Comparison of ENCODE assay signal across 8 cellular contexts in genomic region chr10:29811751-29812427, GRCh38.
DNase-seq lines count a peak whose midpoint lies in the region; ATAC-seq and TF ChIP-seq lines count a peak whose summit lies in the region.

No MANE protein-coding gene starts in this region.

- no peak overlapping the region for H3K27ac ChIP-seq in spleen

- TF ChIP-seq CTCF in foreskin fibroblast (IDR thresholded peaks at IDR 0.05; ENCODE audit: low read depth, low read length), result no peak
- TF ChIP-seq CTCF in spleen (IDR thresholded peaks at IDR 0.05 in 8 of 11, conservative IDR thresholded peaks at IDR 0.05 in 3 of 11), result no peak
- no peak for TF ChIP-seq CTCF in endothelial cell (IDR thresholded peaks at IDR 0.05; ENCODE audit: unreplicated experiment)

- H3K4me1 Mint-ChIP-seq in activated T-cell treated with anti-CD3 and anti-CD28 coated beads, Interleukin-2, amount 50 U/mL, for 4 hours (ENCODE audit: low read depth), result peaks cover 10% of the 10 kb centered on the region
- H3K4me1 Mint-ChIP-seq in activated T-cell treated with anti-CD3 and anti-CD28 coated beads, Interleukin-2, amount 50 U/mL, for 24 hours (ENCODE audit: low read depth), result peaks cover 28% of the 10 kb centered on the region
- peaks cover 18% of the 10 kb centered on the region for H3K4me1 Mint-ChIP-seq in endothelial cell (ENCODE audit: unreplicated experiment)

- peaks cover 7% of the 10 kb centered on the region for H3K27me3 Mint-ChIP-seq in activated T-cell treated with anti-CD3 and anti-CD28 coated beads, Interleukin-2, amount 50 U/mL, for 4 hours (ENCODE audit: low read depth)
- H3K27me3 Mint-ChIP-seq in activated T-cell treated with anti-CD3 and anti-CD28 coated beads, Interleukin-2, amount 50 U/mL, for 24 hours, result peaks cover 23% of the 10 kb centered on the region
- no peaks in the 10 kb centered on the region for H3K27me3 Mint-ChIP-seq in endothelial cell (ENCODE audit: unreplicated experiment)

- H3K4me3 Mint-ChIP-seq in activated T-cell treated with anti-CD3 and anti-CD28 coated beads, Interleukin-2, amount 50 U/mL, for 4 hours, result no peak overlapping the region
- H3K4me3 Mint-ChIP-seq in activated T-cell treated with anti-CD3 and anti-CD28 coated beads, Interleukin-2, amount 50 U/mL, for 24 hours, result no peak overlapping the region
- H3K4me3 Mint-ChIP-seq in endothelial cell (ENCODE audit: unreplicated experiment), result no peak overlapping the region

- H3K36me3 Mint-ChIP-seq in activated T-cell treated with anti-CD3 and anti-CD28 coated beads, Interleukin-2, amount 50 U/mL, for 4 hours (ENCODE audit: insufficient read depth), result no peaks in the 10 kb centered on the region
- no peaks in the 10 kb centered on the region for H3K36me3 Mint-ChIP-seq in activated T-cell treated with anti-CD3 and anti-CD28 coated beads, Interleukin-2, amount 50 U/mL, for 24 hours (ENCODE audit: low read depth)
- no peaks in the 10 kb centered on the region for H3K36me3 Mint-ChIP-seq in endothelial cell (ENCODE audit: low read depth, unreplicated experiment)

- H3K4me1 ChIP-seq in spleen, result no peaks in the 10 kb centered on the region

- intact Hi-C loops in spleen (cut with DNase I; ENCODE audit: low total_unique reads), result no loop called here

- no peak overlapping the region for H3K4me3 ChIP-seq in foreskin fibroblast (ENCODE audit: low read depth in 1 of 2, low read length in 2 of 2)
- no peak overlapping the region for H3K4me3 ChIP-seq in spleen

- TF ChIP-seq POLR2A in spleen (IDR thresholded peaks at IDR 0.05), result no peak

- no peaks in the 10 kb centered on the region for H3K36me3 ChIP-seq in spleen

- no peak overlapping the region for H3K27ac Mint-ChIP-seq in activated T-cell treated with anti-CD3 and anti-CD28 coated beads, Interleukin-2, amount 50 U/mL, for 24 hours
- H3K27ac Mint-ChIP-seq in endothelial cell (ENCODE audit: unreplicated experiment), result no peak overlapping the region

- WGBS in spleen, 5 donors, result 19 to 29% (median 25%) methylated on average over 5 of the region's 5 CpGs

- DNase-seq in activated T-cell treated with anti-CD3 and anti-CD28 coated beads, Interleukin-2, amount 50 U/mL, for 4 hours, result no peak
- no peak for DNase-seq in activated T-cell treated with anti-CD3 and anti-CD28 coated beads, Interleukin-2, amount 50 U/mL, for 24 hours
- peak; percentile 8 to 21 for DNase-seq in activated CD4-positive, alpha-beta T cell treated with anti-CD3 and anti-CD28 coated beads, Interleukin-2, amount 50 U/mL, for 48 hours
- peak; percentile 93 to 95 for DNase-seq in foreskin fibroblast
- peak; percentile 98 for DNase-seq in renal cortical epithelial cell (ENCODE audit: low read depth)
- DNase-seq in spleen, result no peak
- no peak for DNase-seq in endothelial cell (ENCODE audit: low spot score)

- no peaks in the 10 kb centered on the region for H3K9me3 ChIP-seq in spleen

- ATAC-seq in activated T-cell treated with anti-CD3 and anti-CD28 coated beads, Interleukin-2, amount 50 U/mL, for 4 hours, result peak; percentile 79 to 86
- no peak for ATAC-seq in GM19328 (IDR thresholded peaks at IDR 0.05; ENCODE audit: unreplicated experiment)

- peaks cover 0 to 11% (median 0%) of the 10 kb centered on the region in 7 donors for H3K27me3 ChIP-seq in spleen (replicated peaks in 1 of 7)

- H3K9me3 Mint-ChIP-seq in activated T-cell treated with anti-CD3 and anti-CD28 coated beads, Interleukin-2, amount 50 U/mL, for 4 hours, result no peaks in the 10 kb centered on the region
- no peaks in the 10 kb centered on the region for H3K9me3 Mint-ChIP-seq in activated T-cell treated with anti-CD3 and anti-CD28 coated beads, Interleukin-2, amount 50 U/mL, for 24 hours
- no peaks in the 10 kb centered on the region for H3K9me3 Mint-ChIP-seq in endothelial cell (ENCODE audit: unreplicated experiment)

Comparison
In these comparisons a context has a peak if more than half of its experiments do, and no peak if none do; other contexts are left out.
1. DNase-seq: peak in activated CD4-positive, alpha-beta T cell treated with anti-CD3 and anti-CD28 coated beads, Interleukin-2, amount 50 U/mL, for 48 hours (2 of 2), foreskin fibroblast (2 of 2) and renal cortical epithelial cell (single experiment); none in activated T-cell treated with anti-CD3 and anti-CD28 coated beads, Interleukin-2, amount 50 U/mL, for 4 hours (single experiment), activated T-cell treated with anti-CD3 and anti-CD28 coated beads, Interleukin-2, amount 50 U/mL, for 24 hours (single experiment), spleen (single experiment) and endothelial cell (single experiment).